Comparison of ENCODE assay signal across 9 cellular contexts in the genomic region with DNA sequence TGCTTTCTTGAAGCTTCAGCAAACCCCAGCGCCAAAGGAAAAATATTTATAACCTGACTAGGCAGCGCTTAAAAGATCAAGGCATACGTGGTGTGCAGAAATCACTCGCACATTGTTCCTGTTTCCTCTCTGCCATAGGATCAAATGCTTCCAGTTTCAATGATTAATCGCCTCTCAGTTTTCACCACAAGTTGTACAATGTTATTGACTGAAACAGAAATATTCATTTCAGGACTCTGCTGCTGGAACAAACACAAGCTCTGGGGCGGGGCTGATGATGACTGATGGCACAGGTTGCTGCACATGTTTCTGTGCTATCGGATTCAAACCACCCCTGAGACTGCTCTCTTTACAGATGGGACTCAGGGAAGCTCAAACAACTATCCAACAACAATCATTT.
DNase-seq lines count a peak whose midpoint lies in the region; ATAC-seq and TF ChIP-seq lines count a peak whose summit lies in the region.
"Had no signal": no experiment of that assay in that cellular context is flagged by ENCODE, and none has a peak within 500 bp of the region (broad histone marks: within the 10 kb centered on the region; RNA-seq: fewer than 3 reads in every experiment).

No MANE protein-coding gene starts in this region.

- no peak overlapping the region for H2BK120ac ChIP-seq in neuronal stem cell (ENCODE audit: low read depth, low read length)

- H3K4me1 ChIP-seq in neuronal stem cell (ENCODE audit: control insufficient read depth in 2 of 2, insufficient read depth in 1 of 2, low read depth in 1 of 2, low read length in 2 of 2) = peaks cover 0 to 5% of the 10 kb centered on the region in 2 donors
- H3K4me1 ChIP-seq: parathyroid adenoma had no signal

- H3K4me3 ChIP-seq in foreskin fibroblast (ENCODE audit: low read depth in 1 of 2, low read length in 2 of 2) (no peak overlapping the region), neuronal stem cell (ENCODE audit: low read length in 2 of 2) (no peak overlapping the region)

- H2AFZ ChIP-seq in neuronal stem cell (ENCODE audit: low read length) = no peak overlapping the region
- H2AFZ ChIP-seq: parathyroid adenoma had no signal

- H3K23ac ChIP-seq in neuronal stem cell (ENCODE audit: low read depth, low read length, poor library complexity) = no peak overlapping the region

- H3K4me2 ChIP-seq in neuronal stem cell (ENCODE audit: insufficient read depth, low read length, poor library complexity, severe bottlenecking) = no peak overlapping the region

- DNase-seq in ELR (ENCODE audit: low read depth) (peak; percentile 25), HS-5 (ENCODE audit: low read depth) (peak; percentile 35), dermis blood vessel endothelial cell (peak; percentile 83), foreskin fibroblast (no peak), neuronal stem cell (ENCODE audit: low spot score) (no peak), germinal center (ENCODE audit: low spot score) (no peak), foreskin melanocyte (no peak)

- no peak overlapping the region for H4K8ac ChIP-seq in neuronal stem cell (ENCODE audit: low read depth, low read length)

- no peaks in the 10 kb centered on the region for H3K27me3 ChIP-seq in neuronal stem cell (ENCODE audit: control insufficient read depth in 3 of 3, insufficient read depth in 3 of 3, low read depth in 1 of 3, low read length in 3 of 3)

- no peak overlapping the region for H3K27ac ChIP-seq in neuronal stem cell (replicated peaks; ENCODE audit: low read length)
- H3K27ac ChIP-seq: parathyroid adenoma had no signal

- no peaks in the 10 kb centered on the region for H3K36me3 ChIP-seq in neuronal stem cell (replicated peaks in 1 of 2; ENCODE audit: control insufficient read depth in 2 of 2, insufficient read depth in 2 of 2, low read length in 2 of 2)

- no peak overlapping the region for H2BK15ac ChIP-seq in neuronal stem cell (ENCODE audit: low read length)

- TF ChIP-seq CTCF in foreskin fibroblast (IDR thresholded peaks at IDR 0.05; ENCODE audit: low read depth, low read length) = no peak

- H2BK5ac ChIP-seq in neuronal stem cell (ENCODE audit: low read length) = no peak overlapping the region

- no peak overlapping the region for H3K14ac ChIP-seq in neuronal stem cell (ENCODE audit: low read length)

- no CpG with 5 or more reads among the region's 7 CpGs for WGBS in neuronal stem cell (ENCODE audit: extremely low coverage in 2 of 2, insufficient read length in 2 of 2, insufficient replicate concordance in 1 of 2), 2 donors

- H3K4ac ChIP-seq in neuronal stem cell (ENCODE audit: low read length) = no peak overlapping the region

- no peak overlapping the region for H2BK12ac ChIP-seq in neuronal stem cell (ENCODE audit: low read length)

- no peak overlapping the region for H4K91ac ChIP-seq in neuronal stem cell (ENCODE audit: low read depth, low read length, poor library complexity)

- H3K79me1 ChIP-seq in neuronal stem cell (ENCODE audit: low read depth, low read length) = no peaks in the 10 kb centered on the region

- H3K9ac ChIP-seq in neuronal stem cell (ENCODE audit: low read depth, low read length, poor library complexity) = no peak overlapping the region
- H3K9ac ChIP-seq: parathyroid adenoma had no signal

- no peak overlapping the region for H2AK5ac ChIP-seq in neuronal stem cell (ENCODE audit: low read depth, low read length)

- H3K18ac ChIP-seq in neuronal stem cell (ENCODE audit: low read length) = no peak overlapping the region

- ATAC-seq in GM21423 (IDR thresholded peaks at IDR 0.05; ENCODE audit: unreplicated experiment) = peak; percentile 90

- no peaks in the 10 kb centered on the region for H3K9me3 ChIP-seq in neuronal stem cell (replicated peaks in 1 of 2; ENCODE audit: control insufficient read depth in 2 of 2, insufficient read depth in 1 of 2, low read depth in 1 of 2, low read length in 2 of 2)

Comparison
In these comparisons a context has a peak if more than half of its experiments do, and no peak if none do; other contexts are left out.
1. DNase-seq: peak in ELR (single experiment), HS-5 (single experiment) and dermis blood vessel endothelial cell (single experiment); none in foreskin fibroblast (0 of 2), neuronal stem cell (single experiment), germinal center (single experiment) and foreskin melanocyte (single experiment).